In the genomic region with DNA sequence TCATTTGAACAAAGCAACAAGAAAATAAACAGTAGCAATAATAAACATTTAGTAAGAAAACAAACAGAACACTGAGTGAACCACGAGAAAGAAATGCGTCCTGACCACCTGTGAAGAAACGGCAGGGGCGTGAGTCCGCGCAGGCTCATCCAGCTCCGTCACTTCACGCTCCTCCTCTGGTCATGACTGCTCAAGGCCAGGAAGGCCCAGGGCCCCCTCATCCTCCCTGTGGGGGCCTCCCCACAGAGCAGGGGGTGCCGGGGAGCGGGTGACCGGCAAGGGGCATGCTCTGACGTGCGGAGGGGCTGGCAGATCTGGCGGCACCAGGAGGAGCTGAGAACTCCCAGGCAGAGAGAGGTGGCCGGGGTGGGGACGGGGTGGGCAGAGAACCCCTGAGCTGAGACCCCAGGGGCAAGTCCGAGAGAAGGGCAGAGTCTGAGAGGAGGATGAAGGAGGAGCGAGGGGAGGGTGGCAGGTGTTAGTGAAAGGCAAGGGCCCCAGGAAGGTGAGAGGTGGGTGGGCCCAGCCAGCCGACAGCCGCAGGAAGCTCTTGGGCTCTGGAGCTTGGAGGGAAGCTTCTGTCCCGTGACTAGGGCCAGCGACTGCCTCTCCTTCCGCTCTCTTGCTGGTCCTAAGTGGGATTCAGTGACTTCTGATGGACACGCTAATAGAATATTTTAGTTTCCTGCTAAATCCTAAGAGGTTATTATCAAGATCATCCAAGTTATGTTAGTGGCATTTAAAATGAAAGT, we compare ENCODE assay signal across 15 cellular contexts.
DNase-seq lines count a peak whose midpoint lies in the region; ATAC-seq, FAIRE-seq and TF ChIP-seq lines count a peak whose summit lies in the region.
"Had no signal": no experiment of that assay in that cellular context is flagged by ENCODE, and none has a peak within 500 bp of the region (broad histone marks: within the 10 kb centered on the region; RNA-seq: fewer than 3 reads in every experiment).

No MANE protein-coding gene starts in this region.

- no peak overlapping the region for H3K56ac ChIP-seq in H1 (replicated peaks; ENCODE audit: insufficient read length, low read depth, low read length)

- H4K20me1 ChIP-seq in HepG2 (ENCODE audit: insufficient read depth, low read length) (no peaks in the 10 kb centered on the region; the same call in 1 of the 2 replicates), H1 (replicated peaks in 1 of 2; ENCODE audit: control insufficient read depth in 1 of 2, insufficient read depth in 2 of 2, low read length in 2 of 2) (no peaks in the 10 kb centered on the region), osteoblast (ENCODE audit: insufficient read depth, low read length) (no peaks in the 10 kb centered on the region)
- H4K20me1 ChIP-seq: BLaER1 treated with 17β-estradiol and CSF1 and Interleukin-3, amounts not matched to agents 10 nM and 100 nM had no signal

- CTCF ChIA-PET in HepG2 (lab: Yijun Ruan, JAX; ENCODE audit: low intra/inter-chr PET ratio, low total read pairs) (no interaction called here), H1 (lab: Charles Lee; ENCODE audit: partially characterized antibody) (interaction anchor here (0.6 to 2.2 kb wide), 34 partner anchors 8 to 481 kb away, joined by 3 to 12 read pairs (median 4); no protein-coding TSS in a partner anchor)

- TF ChIP-seq POLR2A in HepG2 (IDR thresholded peaks at IDR 0.05; ENCODE audit: insufficient read depth in 1 of 2, low read depth in 2 of 2, low read length in 2 of 2) = no peak
- no peak for TF ChIP-seq POLR2A in right lobe of liver (IDR thresholded peaks at IDR 0.05)
- TF ChIP-seq POLR2A in H1 (IDR thresholded peaks at IDR 0.05; ENCODE audit: control extremely low read depth in 1 of 2, low read depth in 2 of 2, low read length in 2 of 2) = no peak
- TF ChIP-seq POLR2A in sigmoid colon (IDR thresholded peaks at IDR 0.05) = no peak
- no peak for TF ChIP-seq POLR2A in GM12892 (IDR thresholded peaks at IDR 0.05; ENCODE audit: low read depth, low read length)

- no peak overlapping the region for H4K5ac ChIP-seq in H1 (ENCODE audit: insufficient read length, low read depth, low read length)

- no peak overlapping the region for H3K4ac ChIP-seq in H1 (replicated peaks; ENCODE audit: insufficient read length, low read depth, low read length)

- 42% methylated on average over 17 of the region's 24 CpGs for WGBS in HepG2 (ENCODE audit: low lambda C conversion rate)
- WGBS in right lobe of liver (ENCODE audit: insufficient coverage, low coverage, low lambda C conversion rate, missing lambda C conversion rate) = 65% methylated on average over 17 of the region's 24 CpGs
- WGBS in H1 (ENCODE audit: extremely low coverage in 1 of 2, insufficient coverage in 1 of 2, insufficient read length in 1 of 2, insufficient replicate concordance in 2 of 2, low coverage in 1 of 2, low lambda C conversion rate in 2 of 2, missing lambda C conversion rate in 1 of 2), 2 experiments = 91% methylated on average over 17 of the region's 24 CpGs; no CpG with 5 or more reads in 1 of the 2 experiments
- WGBS in sigmoid colon, 2 donors = 77 to 79% methylated on average over 24 of the region's 24 CpGs

- no peak overlapping the region for H2BK20ac ChIP-seq in H1 (ENCODE audit: low read length)

- POLR2A ChIA-PET in HepG2 (lab: Yijun Ruan, JAX) = no interaction called here
- POLR2A ChIA-PET in H1 (lab: Charles Lee; ENCODE audit: partially characterized antibody) = no interaction called here

- H3K4me1 ChIP-seq in HepG2 (ENCODE audit: insufficient read depth, low read length) (peaks cover 20% of the 10 kb centered on the region), right lobe of liver (no peaks in the 10 kb centered on the region), H1 (replicated peaks in 1 of 4; ENCODE audit: control insufficient read depth in 3 of 4, insufficient read depth in 4 of 4, low read length in 3 of 4) (peaks cover 0 to 10% (median 4%) of the 10 kb centered on the region in 4 experiments; a peak in 4 of 7 replicates), osteoblast (ENCODE audit: insufficient read depth, low read length) (no peaks in the 10 kb centered on the region), sigmoid colon (no peaks in the 10 kb centered on the region), BE2C (no peaks in the 10 kb centered on the region)

- TF ChIP-seq RAD21 in HepG2 (CRISPR knock-in tag; IDR thresholded peaks at IDR 0.05) (no peak), H1 (IDR thresholded peaks at IDR 0.05 in 1 of 2, conservative IDR thresholded peaks at IDR 0.05 in 1 of 2; ENCODE audit: low read depth in 2 of 2, low read length in 2 of 2) (no peak)

- no peak for ATAC-seq in HepG2
- no peak for ATAC-seq in right lobe of liver
- ATAC-seq: CD8-positive, alpha-beta T cell had no signal

- H2AFZ ChIP-seq in HepG2 (ENCODE audit: low read length) (no peak overlapping the region), H1 (ENCODE audit: low read length) (no peak overlapping the region), osteoblast (ENCODE audit: low read length) (no peak overlapping the region)

- H3K4me3 ChIP-seq in HepG2 (replicated peaks in 1 of 3; ENCODE audit: insufficient read depth in 1 of 3, low read depth in 2 of 3, low read length in 3 of 3) (no peak overlapping the region), right lobe of liver (no peak overlapping the region), H1 (ENCODE audit: extremely low read depth in 1 of 4, insufficient read depth in 2 of 4, low read depth in 3 of 4, low read length in 4 of 4) (no peak overlapping the region), osteoblast (ENCODE audit: insufficient read depth, low read length) (no peak overlapping the region), sigmoid colon (no peak overlapping the region), BE2C (ENCODE audit: low read depth, low read length) (no peak overlapping the region)
- H3K4me3 ChIP-seq: BLaER1 treated with 17β-estradiol and CSF1 and Interleukin-3, amounts not matched to agents 10 nM and 100 nM had no signal

- DNase-seq in HepG2 (ENCODE audit: low spot score) (no peak), right lobe of liver (no peak), H1 (ENCODE audit: low read depth in 1 of 2, low spot score in 2 of 2) (no peak), osteoblast (ENCODE audit: insufficient read length, low spot score, missing footprints) (peak; percentile 77), sigmoid colon (peak; percentile 42), BE2C (no peak), GM12892 (ENCODE audit: insufficient read length) (no peak), dedifferentiated amniotic fluid mesenchymal stem cell (ENCODE audit: extremely low spot score) (no peak)
- DNase-seq: 8988T; Calu3; CD8-positive, alpha-beta T cell; DMS79 treated with DMSO at 0.1 percent for 48 hours; GF-D8; HCEC 1CT had no signal

- H3K23me2 ChIP-seq in H1 (ENCODE audit: low read depth, low read length) = no peaks in the 10 kb centered on the region

- H3K23ac ChIP-seq in H1 (ENCODE audit: insufficient read length) = no peak overlapping the region

- H4K8ac ChIP-seq in H1 (ENCODE audit: extremely low read depth, insufficient read depth, low read length) = no peak overlapping the region

- no peak overlapping the region for H3K27ac ChIP-seq in HepG2 (ENCODE audit: extremely low read length, insufficient read depth, low read length)
- H3K27ac ChIP-seq in right lobe of liver = no peak overlapping the region
- H3K27ac ChIP-seq in H1 (ENCODE audit: low read depth, low read length) = no peak overlapping the region
- H3K27ac ChIP-seq in osteoblast (ENCODE audit: low read depth, low read length) = no peak overlapping the region
- H3K27ac ChIP-seq in sigmoid colon = no peak overlapping the region
- H3K27ac ChIP-seq: BLaER1 treated with 17β-estradiol and CSF1 and Interleukin-3, amounts not matched to agents 10 nM and 100 nM had no signal

- H3K27me3 ChIP-seq in HepG2 (ENCODE audit: control insufficient read depth in 1 of 2, insufficient read depth in 2 of 2, low read length in 2 of 2) (peaks cover 2 to 46% of the 10 kb centered on the region in 2 experiments; a peak in 4 of 5 replicates), right lobe of liver (no peaks in the 10 kb centered on the region), H1 (replicated peaks in 1 of 4; ENCODE audit: control insufficient read depth in 3 of 4, extremely low read depth in 1 of 4, insufficient read depth in 3 of 4, low read length in 3 of 4) (no peaks in the 10 kb centered on the region; a peak in 3 of 7 replicates), osteoblast (ENCODE audit: insufficient read depth, low read length) (no peaks in the 10 kb centered on the region), sigmoid colon (no peaks in the 10 kb centered on the region), BE2C (no peaks in the 10 kb centered on the region)
- H3K27me3 ChIP-seq: BLaER1 treated with 17β-estradiol and CSF1 and Interleukin-3, amounts not matched to agents 10 nM and 100 nM had no signal

- H3K36me3 ChIP-seq in HepG2 (replicated peaks in 1 of 2; ENCODE audit: control insufficient read depth in 1 of 2, insufficient read depth in 2 of 2, low read length in 2 of 2) (no peaks in the 10 kb centered on the region), right lobe of liver (no peaks in the 10 kb centered on the region), H1 (ENCODE audit: control insufficient read depth in 2 of 4, insufficient read depth in 4 of 4, low read length in 3 of 4) (no peaks in the 10 kb centered on the region), osteoblast (ENCODE audit: insufficient read depth, low read length) (no peaks in the 10 kb centered on the region), sigmoid colon (no peaks in the 10 kb centered on the region), BE2C (no peaks in the 10 kb centered on the region)
- H3K36me3 ChIP-seq: BLaER1 treated with 17β-estradiol and CSF1 and Interleukin-3, amounts not matched to agents 10 nM and 100 nM had no signal

- H2BK120ac ChIP-seq in H1 (replicated peaks; ENCODE audit: low read depth, low read length) = no peak overlapping the region

- H3K18ac ChIP-seq in H1 (ENCODE audit: extremely low read depth, low read length) = peak overlapping the region; percentile 13; the same call in 1 of the 2 replicates

- TF ChIP-seq EP300 in HepG2 (IDR thresholded peaks at IDR 0.05; ENCODE audit: low read depth in 2 of 2, low read length in 2 of 2) (no peak), HepG2 (CRISPR knock-in tag; IDR thresholded peaks at IDR 0.05; ENCODE audit: borderline replicate concordance) (no peak), H1 (IDR thresholded peaks at IDR 0.05; ENCODE audit: borderline replicate concordance in 1 of 2, low read depth in 2 of 2, low read length in 2 of 2) (no peak), sigmoid colon (IDR thresholded peaks at IDR 0.05) (no peak)

- H3K79me1 ChIP-seq in H1 (ENCODE audit: low read depth, low read length) = no peaks in the 10 kb centered on the region

- no peaks in the 10 kb centered on the region for H3K9me3 ChIP-seq in HepG2 (ENCODE audit: low read length)
- H3K9me3 ChIP-seq in right lobe of liver = no peaks in the 10 kb centered on the region
- H3K9me3 ChIP-seq in H1 (ENCODE audit: insufficient read depth in 2 of 2, low read depth in 1 of 2, low read length in 1 of 2) = peaks cover 0 to 3% of the 10 kb centered on the region in 2 experiments; a peak in 1 of 4 replicates
- H3K9me3 ChIP-seq in osteoblast (ENCODE audit: low read depth, low read length) = no peaks in the 10 kb centered on the region
- H3K9me3 ChIP-seq in sigmoid colon = no peaks in the 10 kb centered on the region
- H3K9me3 ChIP-seq in BE2C = no peaks in the 10 kb centered on the region
- H3K9me3 ChIP-seq: BLaER1 treated with 17β-estradiol and CSF1 and Interleukin-3, amounts not matched to agents 10 nM and 100 nM had no signal

- TF ChIP-seq CTCF in HepG2 (CRISPR knock-in tag; IDR thresholded peaks at IDR 0.05) (no peak), right lobe of liver (IDR thresholded peaks at IDR 0.05) (no peak), H1 (IDR thresholded peaks at IDR 0.05; ENCODE audit: control extremely low read depth in 1 of 3, insufficient read depth in 1 of 3, low read depth in 1 of 3, low read length in 3 of 3) (no peak), osteoblast (IDR thresholded peaks at IDR 0.05; ENCODE audit: extremely low read depth, low read depth, low read length) (no peak), sigmoid colon (IDR thresholded peaks at IDR 0.05) (no peak), BE2C (IDR thresholded peaks at IDR 0.05; ENCODE audit: low read depth, low read length) (no peak)

- intact Hi-C loops in HepG2 (cut with micrococcal nuclease; ENCODE audit: unreplicated experiment) = no loop called here
- intact Hi-C loops in right lobe of liver (cut with DNase I) = no loop called here
- intact Hi-C loops in sigmoid colon (cut with DNase I) = no loop called here

- H3K4me2 ChIP-seq in HepG2 (ENCODE audit: low read depth, low read length) (no peak overlapping the region), H1 (ENCODE audit: insufficient read depth in 1 of 2, low read depth in 2 of 2, low read length in 2 of 2) (no peak overlapping the region), osteoblast (ENCODE audit: insufficient read depth, low read length) (no peak overlapping the region)

- no peaks in the 10 kb centered on the region for H3K79me2 ChIP-seq in HepG2 (ENCODE audit: insufficient read depth, low read length)
- H3K79me2 ChIP-seq in H1 (ENCODE audit: control insufficient read depth in 1 of 2, insufficient read depth in 2 of 2, low read length in 2 of 2) = no peaks in the 10 kb centered on the region
- no peaks in the 10 kb centered on the region for H3K79me2 ChIP-seq in osteoblast (ENCODE audit: insufficient read depth, low read length)

- H2BK15ac ChIP-seq in H1 (ENCODE audit: low read length) = no peak overlapping the region

- no peak overlapping the region; the same call in 1 of the 2 replicates for H2BK12ac ChIP-seq in H1 (ENCODE audit: low read depth, low read length)

- H3K9ac ChIP-seq in HepG2 (ENCODE audit: insufficient read depth, low read depth, low read length) (no peak overlapping the region), H1 (replicated peaks in 1 of 4; ENCODE audit: extremely low read depth in 1 of 4, low read depth in 3 of 4, low read length in 3 of 4) (no peak overlapping the region)
- H3K9ac ChIP-seq: BLaER1 treated with 17β-estradiol and CSF1 and Interleukin-3, amounts not matched to agents 10 nM and 100 nM had no signal

- in situ Hi-C loops in HepG2 (cut with HindIII; ENCODE audit: extremely low pct_ligation_motif_present, low pct_unique_long_range_greater_than_20kb) = no loop called here

- no peak overlapping the region for H3K14ac ChIP-seq in H1 (ENCODE audit: insufficient read length)

- no peak overlapping the region for H2AK5ac ChIP-seq in H1 (ENCODE audit: low read depth, low read length)

- no peak overlapping the region for H4K91ac ChIP-seq in H1 (replicated peaks; ENCODE audit: insufficient read length, low read length)

- no TSS peak for BruUV-seq in HepG2 (replicated peaks; lab: Mats Ljungman, UMichigan)

- FAIRE-seq in HepG2 (lab: Jason Lieb, UNC) (no peak), H1 (lab: Jason Lieb, UNC) (no peak), GM12892 (lab: Jason Lieb, UNC) (no peak)

- H2BK5ac ChIP-seq in H1 (ENCODE audit: low read depth, low read length) = no peak overlapping the region

Comparison
In these comparisons a context has a peak if more than half of its experiments do, and no peak if none do; other contexts are left out.
1. DNase-seq: peak in osteoblast (single experiment) and sigmoid colon (single experiment); none in HepG2 (single experiment), right lobe of liver (0 of 3), H1 (0 of 2), BE2C (single experiment), GM12892 (single experiment) and dedifferentiated amniotic fluid mesenchymal stem cell (single experiment).